ENCODE assay signal across 14 cellular contexts in genomic region chr10:73017955-73018480, GRCh38.
DNase-seq lines count a peak whose midpoint lies in the region; ATAC-seq, FAIRE-seq and TF ChIP-seq lines count a peak whose summit lies in the region.
"Had no signal": no experiment of that assay in that cellular context is flagged by ENCODE, and none has a peak within 500 bp of the region (broad histone marks: within the 10 kb centered on the region; RNA-seq: fewer than 3 reads in every experiment).

No MANE protein-coding gene starts in this region.

- H3K4me3 ChIP-seq in IMR-90 (ENCODE audit: insufficient read depth, low read depth, low read length): no peak overlapping the region
- H3K4me3 ChIP-seq in H1 (ENCODE audit: extremely low read depth in 1 of 4, insufficient read depth in 2 of 4, low read depth in 3 of 4, low read length in 4 of 4): no peak overlapping the region
- no peak overlapping the region for H3K4me3 ChIP-seq in testis
- H3K4me3 ChIP-seq in small intestine (ENCODE audit: low read depth in 1 of 2, low read length in 2 of 2): no peak overlapping the region
- H3K4me3 ChIP-seq: SJSA1 had no signal

- H2AK5ac ChIP-seq in IMR-90 (ENCODE audit: low read depth, low read length) (no peak overlapping the region), H1 (ENCODE audit: low read depth, low read length) (no peak overlapping the region)

- H3K27ac ChIP-seq in IMR-90 (ENCODE audit: insufficient read depth, low read length) (no peak overlapping the region), H1 (ENCODE audit: low read depth, low read length) (no peak overlapping the region), testis (peak overlapping the region in 1 of 2 donors; percentile 27), small intestine (ENCODE audit: low read depth in 1 of 2, low read length in 1 of 2) (no peak overlapping the region)
- H3K27ac ChIP-seq: SJSA1 had no signal

- no peak for FAIRE-seq in H1 (lab: Jason Lieb, UNC)
- FAIRE-seq in small intestine (lab: Jason Lieb, UNC): no peak

- no TSS peak for BruUV-seq in IMR-90 (replicated peaks; lab: Mats Ljungman, UMichigan)

- no peaks in the 10 kb centered on the region for H3K79me2 ChIP-seq in H1 (ENCODE audit: control insufficient read depth in 1 of 2, insufficient read depth in 2 of 2, low read length in 2 of 2)

- H3K18ac ChIP-seq in IMR-90 (ENCODE audit: low read depth, low read length) (no peak overlapping the region), H1 (ENCODE audit: extremely low read depth, low read length) (no peak overlapping the region)

- H4K5ac ChIP-seq in IMR-90 (ENCODE audit: low read depth, low read length) (no peak overlapping the region), H1 (ENCODE audit: insufficient read length, low read depth, low read length) (no peak overlapping the region)

- POLR2A ChIA-PET in IMR-90 (lab: Charles Lee; ENCODE audit: unreplicated experiment): no interaction called here
- POLR2A ChIA-PET in H1 (lab: Charles Lee; ENCODE audit: partially characterized antibody): interaction anchor here (0.9 kb wide), 1 partner anchor 93 kb away, joined by 3 read pairs; the partner anchor contains the start of gene NUDT13

- H3K9me1 ChIP-seq in IMR-90 (ENCODE audit: insufficient read depth, low read length): peaks cover 21% of the 10 kb centered on the region

- no peak overlapping the region for H4K91ac ChIP-seq in IMR-90 (ENCODE audit: insufficient read depth, low read depth, low read length)
- no peak overlapping the region for H4K91ac ChIP-seq in H1 (replicated peaks; ENCODE audit: insufficient read length, low read length)

- intact Hi-C loops in IMR-90 (cut with micrococcal nuclease): no loop called here
- intact Hi-C loops in testis (cut with DNase I; ENCODE audit: low total_unique reads): no loop called here

- H3K4me1 ChIP-seq in IMR-90 (ENCODE audit: control insufficient read depth, insufficient read depth, low read length) (peaks cover 12% of the 10 kb centered on the region), H1 (replicated peaks in 1 of 4; ENCODE audit: control insufficient read depth in 3 of 4, insufficient read depth in 4 of 4, low read length in 3 of 4) (peaks cover 0 to 2% (median 0%) of the 10 kb centered on the region in 4 experiments; a peak in 1 of 7 replicates), testis (peaks cover 16% of the 10 kb centered on the region), small intestine (ENCODE audit: control insufficient read depth in 2 of 2, insufficient read depth in 1 of 2, low read depth in 1 of 2, low read length in 1 of 2) (no peaks in the 10 kb centered on the region)
- H3K4me1 ChIP-seq: SJSA1 had no signal

- H2AFZ ChIP-seq in IMR-90 (replicated peaks; ENCODE audit: low read length, poor library complexity): no peak overlapping the region
- no peak overlapping the region for H2AFZ ChIP-seq in H1 (ENCODE audit: low read length)

- TF ChIP-seq CTCF in IMR-90 (conservative IDR thresholded peaks at IDR 0.05; ENCODE audit: low read depth, low read length) (no peak), H1 (IDR thresholded peaks at IDR 0.05; ENCODE audit: control extremely low read depth in 1 of 3, insufficient read depth in 1 of 3, low read depth in 1 of 3, low read length in 3 of 3) (no peak), testis (IDR thresholded peaks at IDR 0.05) (no peak)

- no peak overlapping the region for H3K9ac ChIP-seq in IMR-90 (ENCODE audit: low read depth, low read length)
- no peak overlapping the region for H3K9ac ChIP-seq in H1 (replicated peaks in 1 of 4; ENCODE audit: extremely low read depth in 1 of 4, low read depth in 3 of 4, low read length in 3 of 4)

- TF ChIP-seq POLR2A in IMR-90 (IDR thresholded peaks at IDR 0.05; ENCODE audit: low read depth, low read length) (no peak), H1 (IDR thresholded peaks at IDR 0.05; ENCODE audit: control extremely low read depth in 1 of 2, low read depth in 2 of 2, low read length in 2 of 2) (no peak), testis (IDR thresholded peaks at IDR 0.05) (no peak)

- H2BK5ac ChIP-seq in IMR-90 (ENCODE audit: low read depth, low read length, poor library complexity, severe bottlenecking): no peak overlapping the region
- peak overlapping the region; percentile 49; the same call in 1 of the 2 replicates for H2BK5ac ChIP-seq in H1 (ENCODE audit: low read depth, low read length)

- no peak overlapping the region for H3K14ac ChIP-seq in IMR-90 (replicated peaks; ENCODE audit: low read depth, low read length)
- H3K14ac ChIP-seq in H1 (ENCODE audit: insufficient read length): no peak overlapping the region

- CTCF ChIA-PET in IMR-90 (lab: Yijun Ruan, JAX) (no interaction called here), H1 (lab: Charles Lee; ENCODE audit: partially characterized antibody) (interaction anchor here (0.6 to 1.6 kb wide), 8 partner anchors 14 to 129 kb away, joined by 3 to 5 read pairs (median 3); no protein-coding TSS in a partner anchor)

- in situ Hi-C loops in IMR-90 (cut with MboI; ENCODE audit: low sequenced_read_pairs): no loop called here

- no peak overlapping the region for H4K8ac ChIP-seq in IMR-90 (ENCODE audit: low read depth in 2 of 2, low read length in 2 of 2)
- H4K8ac ChIP-seq in H1 (ENCODE audit: extremely low read depth, insufficient read depth, low read length): no peak overlapping the region

- DNase-seq in IMR-90 (no peak), H1 (ENCODE audit: low read depth in 1 of 2, low spot score in 2 of 2) (no peak), left kidney (ENCODE audit: low read depth, low spot score) (peak; percentile 17), testis (peak; percentile 37), SHP77 treated with DMSO at 0.1 percent for 48 hours (lab: John Stamatoyannopoulos, UW) (no peak), SIG-M5 (lab: John Stamatoyannopoulos, UW) (no peak), small intestine (no peak)
- DNase-seq: activated CD4-positive, alpha-beta memory T cell treated with anti-CD3 and anti-CD28 coated beads, Interleukin-2, amount 10 ng/mL, durations not matched to agents 7 days and 5 days; amniotic stem cell; H7; NCI-H1105 treated with DMSO at 0.1 percent for 48 hours; NCI-H226; stimulated activated naive B cell treated with anti-CD40 and anti-IgM and Interleukin-4, amounts not matched to agents 10 μg/mL and 1 μg/mL and 100 μg/mL, for 72 hours had no signal

- H3K4me2 ChIP-seq in IMR-90 (ENCODE audit: low read depth, low read length): no peak overlapping the region
- no peak overlapping the region for H3K4me2 ChIP-seq in H1 (ENCODE audit: insufficient read depth in 1 of 2, low read depth in 2 of 2, low read length in 2 of 2)

- H3K4ac ChIP-seq in IMR-90 (ENCODE audit: low read depth, low read length) (no peak overlapping the region), H1 (replicated peaks; ENCODE audit: insufficient read length, low read depth, low read length) (no peak overlapping the region)

- peak; percentile 59 for ATAC-seq in IMR-90 (ENCODE audit: low read depth)
- ATAC-seq: stimulated activated naive B cell treated with anti-CD40 and anti-IgM and Interleukin-4, amounts not matched to agents 10 μg/mL and 1 μg/mL and 100 μg/mL, for 72 hours had no signal

- H2BK20ac ChIP-seq in IMR-90 (ENCODE audit: low read depth, low read length) (no peak overlapping the region), H1 (ENCODE audit: low read length) (no peak overlapping the region)

- TF ChIP-seq RAD21 in IMR-90 (IDR thresholded peaks at IDR 0.05; ENCODE audit: low read length) (no peak), H1 (IDR thresholded peaks at IDR 0.05 in 1 of 2, conservative IDR thresholded peaks at IDR 0.05 in 1 of 2; ENCODE audit: low read depth in 2 of 2, low read length in 2 of 2) (no peak)

- dilution Hi-C loops in IMR-90 (cut with HindIII; ENCODE audit: low sequenced_read_pairs, unreplicated experiment): no loop called here

- H4K20me1 ChIP-seq in IMR-90 (ENCODE audit: insufficient read depth, low read length) (peaks cover 28% of the 10 kb centered on the region), H1 (replicated peaks in 1 of 2; ENCODE audit: control insufficient read depth in 1 of 2, insufficient read depth in 2 of 2, low read length in 2 of 2) (peaks cover 0 to 4% of the 10 kb centered on the region in 2 experiments)

- no peaks in the 10 kb centered on the region for H3K27me3 ChIP-seq in IMR-90 (ENCODE audit: control insufficient read depth, insufficient read depth, low read length)
- H3K27me3 ChIP-seq in H1 (replicated peaks in 1 of 4; ENCODE audit: control insufficient read depth in 3 of 4, extremely low read depth in 1 of 4, insufficient read depth in 3 of 4, low read length in 3 of 4): no peaks in the 10 kb centered on the region
- H3K27me3 ChIP-seq in testis: no peaks in the 10 kb centered on the region
- no peaks in the 10 kb centered on the region for H3K27me3 ChIP-seq in small intestine (ENCODE audit: control insufficient read depth in 2 of 2, insufficient read depth in 2 of 2, low read length in 2 of 2)
- H3K27me3 ChIP-seq: SJSA1 had no signal

- no peak for TF ChIP-seq EP300 in H1 (IDR thresholded peaks at IDR 0.05; ENCODE audit: borderline replicate concordance in 1 of 2, low read depth in 2 of 2, low read length in 2 of 2)

- H3K36me3 ChIP-seq in IMR-90 (ENCODE audit: control insufficient read depth, insufficient read depth, low read length): peaks cover 47% of the 10 kb centered on the region
- peaks cover 3 to 13% (median 5%) of the 10 kb centered on the region in 4 experiments; a peak in 6 of 8 replicates for H3K36me3 ChIP-seq in H1 (ENCODE audit: control insufficient read depth in 2 of 4, insufficient read depth in 4 of 4, low read length in 3 of 4)
- peaks cover 2% of the 10 kb centered on the region for H3K36me3 ChIP-seq in testis (ENCODE audit: low read depth, missing control alignments)
- peaks cover 4% of the 10 kb centered on the region in 2 donors for H3K36me3 ChIP-seq in small intestine (ENCODE audit: control insufficient read depth in 2 of 2, insufficient read depth in 2 of 2, low read length in 2 of 2)

- H3K56ac ChIP-seq in IMR-90 (ENCODE audit: extremely low read depth, insufficient read depth, low read length) (no peak overlapping the region), H1 (replicated peaks; ENCODE audit: insufficient read length, low read depth, low read length) (no peak overlapping the region)

- no peaks in the 10 kb centered on the region for H3K23me2 ChIP-seq in H1 (ENCODE audit: low read depth, low read length)

- H3K79me1 ChIP-seq in IMR-90 (ENCODE audit: low read depth in 1 of 2, low read length in 2 of 2) (peaks cover 22 to 51% of the 10 kb centered on the region in 2 experiments), H1 (ENCODE audit: low read depth, low read length) (no peaks in the 10 kb centered on the region)

- no peak overlapping the region for H2AK9ac ChIP-seq in IMR-90 (replicated peaks; ENCODE audit: low read depth, low read length, poor library complexity)

- H2BK12ac ChIP-seq in H1 (ENCODE audit: low read depth, low read length): no peak overlapping the region

- H3K23ac ChIP-seq in IMR-90 (ENCODE audit: low read depth, low read length): 0 out of 2 replicates have a peak overlapping the region, but pooled peaks have one; percentile 29
- no peak overlapping the region for H3K23ac ChIP-seq in H1 (ENCODE audit: insufficient read length)

- H2BK15ac ChIP-seq in IMR-90 (ENCODE audit: low read depth, low read length): no peak overlapping the region
- no peak overlapping the region for H2BK15ac ChIP-seq in H1 (ENCODE audit: low read length)

- no peak overlapping the region for H2BK120ac ChIP-seq in IMR-90 (ENCODE audit: low read depth, low read length)
- no peak overlapping the region for H2BK120ac ChIP-seq in H1 (replicated peaks; ENCODE audit: low read depth, low read length)

- WGBS in IMR-90 (ENCODE audit: extremely low coverage in 2 of 2, insufficient read length in 1 of 2), 2 experiments: 100% methylated on average over 1 of the region's 2 CpGs; no CpG with 5 or more reads in 1 of the 2 experiments
- WGBS in H1 (ENCODE audit: extremely low coverage in 1 of 2, insufficient coverage in 1 of 2, insufficient read length in 1 of 2, insufficient replicate concordance in 2 of 2, low coverage in 1 of 2, low lambda C conversion rate in 2 of 2, missing lambda C conversion rate in 1 of 2), 2 experiments: 92% methylated on average over 2 of the region's 2 CpGs; no CpG with 5 or more reads in 1 of the 2 experiments
- 50 to 56% methylated on average over 2 of the region's 2 CpGs for WGBS in testis, 2 donors
- 76 to 95% (median 91%) methylated on average over 2 of the region's 2 CpGs for WGBS in small intestine, 3 donors

- H3K9me3 ChIP-seq in IMR-90 (ENCODE audit: control insufficient read depth, insufficient read depth, low read length) (no peaks in the 10 kb centered on the region), H1 (ENCODE audit: insufficient read depth in 2 of 2, low read depth in 1 of 2, low read length in 1 of 2) (no peaks in the 10 kb centered on the region), testis (no peaks in the 10 kb centered on the region), small intestine (ENCODE audit: control insufficient read depth, low read depth) (no peaks in the 10 kb centered on the region)
- H3K9me3 ChIP-seq: SJSA1 had no signal

Comparison
In these comparisons a context has a peak if more than half of its experiments do, and no peak if none do; other contexts are left out.
1. DNase-seq: peak in left kidney (single experiment) and testis (single experiment); none in IMR-90 (single experiment), H1 (0 of 2), SHP77 treated with DMSO at 0.1 percent for 48 hours (single experiment), SIG-M5 (single experiment) and small intestine (single experiment).